Comparison of ENCODE assay signal across 8 cellular contexts in the genomic region with DNA sequence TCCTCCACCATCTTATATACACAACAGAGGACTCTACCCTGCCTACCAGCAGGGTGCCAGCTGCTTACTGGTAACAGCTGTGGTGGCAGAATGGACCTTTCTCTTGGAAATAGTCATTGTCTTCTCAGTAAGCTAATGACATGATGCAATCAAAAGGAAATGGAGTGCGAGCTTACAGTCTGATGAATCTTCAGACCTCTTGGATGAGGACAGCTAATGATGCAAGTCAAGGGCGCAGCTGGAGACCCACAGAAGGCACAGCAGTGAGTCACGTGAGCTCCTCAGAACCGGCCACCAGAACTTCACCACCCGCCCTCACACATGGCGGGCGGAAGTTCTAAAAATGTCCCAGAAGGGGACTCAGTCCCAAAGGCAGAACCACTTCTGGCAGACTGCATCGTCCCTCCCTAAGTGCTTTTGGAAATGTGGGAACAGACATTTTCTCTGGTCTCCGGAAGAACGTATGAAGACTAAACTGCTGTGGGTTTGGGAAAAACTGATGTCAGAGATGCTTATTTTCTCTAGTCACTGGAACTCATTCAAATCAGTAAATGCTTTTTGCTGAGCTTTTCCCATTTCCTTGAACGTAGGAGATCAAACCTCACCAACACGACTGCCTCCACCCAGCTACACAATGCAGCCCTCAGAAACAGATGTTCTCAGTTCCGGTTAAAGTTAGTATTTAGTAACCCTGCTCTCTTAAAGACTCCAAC.
DNase-seq lines count a peak whose midpoint lies in the region; ATAC-seq and TF ChIP-seq lines count a peak whose summit lies in the region.

No MANE protein-coding gene starts in this region.

- TF ChIP-seq CTCF in body of pancreas (IDR thresholded peaks at IDR 0.05): no peak
- no peak for TF ChIP-seq CTCF in lower leg skin (IDR thresholded peaks at IDR 0.05)
- no peak for TF ChIP-seq CTCF in uterus (IDR thresholded peaks at IDR 0.05)
- no peak for TF ChIP-seq CTCF in WERI-Rb-1 (IDR thresholded peaks at IDR 0.05; ENCODE audit: low read depth, low read length)

- TF ChIP-seq POLR2A in body of pancreas (IDR thresholded peaks at IDR 0.05): no peak
- TF ChIP-seq POLR2A in lower leg skin (IDR thresholded peaks at IDR 0.05): no peak
- TF ChIP-seq POLR2A in uterus (IDR thresholded peaks at IDR 0.05): no peak

- no peaks in the 10 kb centered on the region for H3K9me3 ChIP-seq in KOPT-K1 (ENCODE audit: insufficient read depth, low read length, poor library complexity, severe bottlenecking)
- no peaks in the 10 kb centered on the region for H3K9me3 ChIP-seq in body of pancreas
- H3K9me3 ChIP-seq in uterus: no peaks in the 10 kb centered on the region
- no peaks in the 10 kb centered on the region for H3K9me3 ChIP-seq in WERI-Rb-1 (ENCODE audit: severe bottlenecking)

- no peaks in the 10 kb centered on the region for H3K36me3 ChIP-seq in KOPT-K1 (ENCODE audit: insufficient read depth, low read length)
- no peaks in the 10 kb centered on the region for H3K36me3 ChIP-seq in body of pancreas (replicated peaks in 1 of 2; ENCODE audit: insufficient read depth in 1 of 2, low read depth in 2 of 2)
- no peaks in the 10 kb centered on the region for H3K36me3 ChIP-seq in uterus
- H3K36me3 ChIP-seq in WERI-Rb-1: no peaks in the 10 kb centered on the region

- H3K27me3 ChIP-seq in body of pancreas: no peaks in the 10 kb centered on the region
- no peaks in the 10 kb centered on the region for H3K27me3 ChIP-seq in uterus
- H3K27me3 ChIP-seq in WERI-Rb-1 (ENCODE audit: insufficient read depth, low read depth, severe bottlenecking): no peaks in the 10 kb centered on the region

- H3K4me1 ChIP-seq in body of pancreas: no peaks in the 10 kb centered on the region
- no peaks in the 10 kb centered on the region for H3K4me1 ChIP-seq in uterus

- H3K4me3 ChIP-seq in body of pancreas (no peak overlapping the region), lower leg skin (ENCODE audit: low read depth, poor library complexity, severe bottlenecking) (no peak overlapping the region), uterus (no peak overlapping the region), WERI-Rb-1 (ENCODE audit: low read depth, low read length) (no peak overlapping the region)

- peak; percentile 72 for ATAC-seq in body of pancreas

- DNase-seq in AG08395 (ENCODE audit: low spot score): peak; percentile 90
- peak; percentile 23 to 69 (median 38) for DNase-seq in body of pancreas
- DNase-seq in lower leg skin (ENCODE audit: low spot score in 2 of 2): peak; percentile 84 to 96
- DNase-seq in uterus: peak; percentile 69 to 75
- DNase-seq in kidney glomerular epithelial cell (lab: John Stamatoyannopoulos, UW): no peak
- no peak for DNase-seq in WERI-Rb-1
- no peak for DNase-seq in hippocampal formation (lab: John Stamatoyannopoulos, UW)

- intact Hi-C loops in body of pancreas (cut with DNase I): no loop called here
- intact Hi-C loops in lower leg skin (cut with DNase I; ENCODE audit: low total_unique reads): no loop called here
- intact Hi-C loops in uterus (cut with DNase I; ENCODE audit: low total_unique reads): no loop called here

- peak overlapping the region; percentile 59 for H3K27ac ChIP-seq in KOPT-K1 (ENCODE audit: low read depth, low read length, poor library complexity, severe bottlenecking)
- peak overlapping the region in 2 of 4 donors; percentile 18 to 42 for H3K27ac ChIP-seq in body of pancreas
- H3K27ac ChIP-seq in uterus: peak overlapping the region; percentile 52 to 62
- no peak overlapping the region for H3K27ac ChIP-seq in WERI-Rb-1

- 70 to 79% methylated on average over 13 of the region's 13 CpGs for WGBS in body of pancreas, 2 donors
- 49 to 53% methylated on average over 13 of the region's 13 CpGs for WGBS in lower leg skin, 2 donors

Comparison
In these comparisons a context has a peak if more than half of its experiments do, and no peak if none do; other contexts are left out.
1. DNase-seq: peak in AG08395 (single experiment), body of pancreas (4 of 4), lower leg skin (2 of 2) and uterus (2 of 2); none in kidney glomerular epithelial cell (single experiment), WERI-Rb-1 (single experiment) and hippocampal formation (0 of 2).